Comparison of ENCODE assay signal across 19 cellular contexts in the genomic region with DNA sequence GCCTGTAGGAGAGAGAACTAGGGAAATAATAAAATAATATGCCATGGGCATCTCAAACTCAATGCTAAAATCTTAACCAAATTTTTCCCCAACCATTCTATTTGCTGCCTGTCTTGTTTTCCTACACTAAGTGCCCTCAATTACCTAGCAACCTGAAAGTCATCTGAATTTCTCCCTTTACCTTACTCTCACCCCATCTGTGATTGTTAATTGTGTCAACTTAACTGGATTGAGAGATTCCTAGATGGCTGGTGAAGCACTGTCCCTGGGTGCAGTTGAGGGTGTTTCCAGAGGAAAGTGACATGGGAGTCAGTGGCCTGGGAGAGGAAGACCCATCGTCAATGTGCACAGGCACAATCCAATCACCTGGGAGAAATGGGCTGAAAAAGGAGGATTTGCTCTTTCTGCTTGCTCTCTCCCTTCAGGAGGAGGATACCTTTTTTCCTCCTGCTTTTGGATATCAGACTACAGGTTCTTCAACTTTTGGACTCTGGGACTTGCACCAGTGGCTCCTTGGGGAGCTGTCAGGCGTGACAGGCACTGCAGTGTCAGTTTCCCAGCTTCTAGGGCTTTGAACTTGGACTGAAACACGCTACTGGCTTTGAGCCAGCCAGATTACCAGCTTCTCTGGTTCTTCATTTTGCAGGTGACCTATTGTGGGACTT.
DNase-seq lines count a peak whose midpoint lies in the region; ATAC-seq lines count a peak whose summit lies in the region.
"Had no signal": no experiment of that assay in that cellular context is flagged by ENCODE, and none has a peak within 500 bp of the region (broad histone marks: within the 10 kb centered on the region; RNA-seq: fewer than 3 reads in every experiment).

No MANE protein-coding gene starts in this region.

- peaks cover 69% of the 10 kb centered on the region for H3K36me3 Mint-ChIP-seq in activated T-cell treated with anti-CD3 and anti-CD28 coated beads, Interleukin-2, amount 50 U/mL, for 24 hours (ENCODE audit: low read depth)
- peaks cover 43% of the 10 kb centered on the region for H3K36me3 Mint-ChIP-seq in activated T-cell treated with anti-CD3 and anti-CD28 coated beads, Interleukin-2, amount 50 U/mL, for 4 hours (ENCODE audit: insufficient read depth)

- ATAC-seq in activated T-cell treated with anti-CD3 and anti-CD28 coated beads, Interleukin-2, amount 50 U/mL, for 4 hours = no peak
- peak; percentile 67 for ATAC-seq in esophagus mucosa
- ATAC-seq in GM21825 (IDR thresholded peaks at IDR 0.05; ENCODE audit: unreplicated experiment) = no peak
- no peak for ATAC-seq in GM18498 (IDR thresholded peaks at IDR 0.05; ENCODE audit: unreplicated experiment)
- ATAC-seq: body of pancreas, GM23338, right lobe of liver had no signal

- peak overlapping the region; percentile 41 for H3K27ac Mint-ChIP-seq in activated T-cell treated with anti-CD3 and anti-CD28 coated beads, Interleukin-2, amount 50 U/mL, for 24 hours
- H3K27ac Mint-ChIP-seq: activated T-helper 1 cell treated with anti-CD3 and anti-CD28 coated beads, Interleukin-12 subunit alpha, Interleukin-12 subunit beta, Interleukin-2, Interleukin-4 antibody, amounts not matched to agents 30 ng/mL and 10 ng/mL and 1 ng/mL, durations not matched to agents 14 hours and 24 hours and 36 hours; GM23338 had no signal

- H3K4me1 Mint-ChIP-seq in activated T-cell treated with anti-CD3 and anti-CD28 coated beads, Interleukin-2, amount 50 U/mL, for 24 hours (ENCODE audit: low read depth) = peaks cover 68% of the 10 kb centered on the region
- H3K4me1 Mint-ChIP-seq in activated T-cell treated with anti-CD3 and anti-CD28 coated beads, Interleukin-2, amount 50 U/mL, for 4 hours (ENCODE audit: low read depth) = peaks cover 52% of the 10 kb centered on the region
- H3K4me1 Mint-ChIP-seq: GM23338 had no signal

- no peak overlapping the region for H3K4me3 Mint-ChIP-seq in activated T-cell treated with anti-CD3 and anti-CD28 coated beads, Interleukin-2, amount 50 U/mL, for 24 hours
- no peak overlapping the region for H3K4me3 Mint-ChIP-seq in activated T-cell treated with anti-CD3 and anti-CD28 coated beads, Interleukin-2, amount 50 U/mL, for 4 hours
- H3K4me3 Mint-ChIP-seq: activated naive CD8-positive, alpha-beta T cell treated with anti-CD3 and anti-CD28 coated beads for 36 hours; activated T-helper 1 cell treated with anti-CD3 and anti-CD28 coated beads, Interleukin-12 subunit alpha, Interleukin-12 subunit beta, Interleukin-2, Interleukin-4 antibody, amounts not matched to agents 30 ng/mL and 10 ng/mL and 1 ng/mL, durations not matched to agents 14 hours and 24 hours and 36 hours; GM23338 had no signal

- H3K9me3 Mint-ChIP-seq in activated T-cell treated with anti-CD3 and anti-CD28 coated beads, Interleukin-2, amount 50 U/mL, for 24 hours = peaks cover 13% of the 10 kb centered on the region
- H3K9me3 Mint-ChIP-seq in activated T-cell treated with anti-CD3 and anti-CD28 coated beads, Interleukin-2, amount 50 U/mL, for 4 hours = peaks cover 13% of the 10 kb centered on the region

- DNase-seq in activated T-cell treated with anti-CD3 and anti-CD28 coated beads, Interleukin-2, amount 50 U/mL, for 24 hours = no peak
- no peak for DNase-seq in activated T-cell treated with anti-CD3 and anti-CD28 coated beads, Interleukin-2, amount 50 U/mL, for 4 hours
- DNase-seq in NCI-H2029 treated with DMSO at 0.1 percent for 48 hours (lab: John Stamatoyannopoulos, UW) = peak; percentile 43
- peak; percentile 38 for DNase-seq in renal cortical epithelial cell (ENCODE audit: low read depth)
- no peak for DNase-seq in central memory CD4-positive, alpha-beta T cell
- DNase-seq: activated CD4-positive, alpha-beta T cell treated with anti-CD3 and anti-CD28 coated beads for 1 hour; activated naive CD8-positive, alpha-beta T cell treated with anti-CD3 and anti-CD28 coated beads for 36 hours; cortex of kidney; heart right ventricle; MM.1S; NCI-H526; right lobe of liver; SW 1271 had no signal

- no peaks in the 10 kb centered on the region for H3K27me3 Mint-ChIP-seq in activated T-cell treated with anti-CD3 and anti-CD28 coated beads, Interleukin-2, amount 50 U/mL, for 24 hours
- H3K27me3 Mint-ChIP-seq in activated T-cell treated with anti-CD3 and anti-CD28 coated beads, Interleukin-2, amount 50 U/mL, for 4 hours (ENCODE audit: low read depth) = no peaks in the 10 kb centered on the region
- H3K27me3 Mint-ChIP-seq: activated naive CD8-positive, alpha-beta T cell treated with anti-CD3 and anti-CD28 coated beads for 36 hours had no signal

Comparison
In these comparisons a context has a peak if more than half of its experiments do, and no peak if none do; other contexts are left out.
1. DNase-seq: peak in NCI-H2029 treated with DMSO at 0.1 percent for 48 hours (single experiment) and renal cortical epithelial cell (single experiment); none in activated T-cell treated with anti-CD3 and anti-CD28 coated beads, Interleukin-2, amount 50 U/mL, for 24 hours (single experiment), activated T-cell treated with anti-CD3 and anti-CD28 coated beads, Interleukin-2, amount 50 U/mL, for 4 hours (single experiment) and central memory CD4-positive, alpha-beta T cell (single experiment).